ENCODE assay signal across 1 cellular context in the genomic region with DNA sequence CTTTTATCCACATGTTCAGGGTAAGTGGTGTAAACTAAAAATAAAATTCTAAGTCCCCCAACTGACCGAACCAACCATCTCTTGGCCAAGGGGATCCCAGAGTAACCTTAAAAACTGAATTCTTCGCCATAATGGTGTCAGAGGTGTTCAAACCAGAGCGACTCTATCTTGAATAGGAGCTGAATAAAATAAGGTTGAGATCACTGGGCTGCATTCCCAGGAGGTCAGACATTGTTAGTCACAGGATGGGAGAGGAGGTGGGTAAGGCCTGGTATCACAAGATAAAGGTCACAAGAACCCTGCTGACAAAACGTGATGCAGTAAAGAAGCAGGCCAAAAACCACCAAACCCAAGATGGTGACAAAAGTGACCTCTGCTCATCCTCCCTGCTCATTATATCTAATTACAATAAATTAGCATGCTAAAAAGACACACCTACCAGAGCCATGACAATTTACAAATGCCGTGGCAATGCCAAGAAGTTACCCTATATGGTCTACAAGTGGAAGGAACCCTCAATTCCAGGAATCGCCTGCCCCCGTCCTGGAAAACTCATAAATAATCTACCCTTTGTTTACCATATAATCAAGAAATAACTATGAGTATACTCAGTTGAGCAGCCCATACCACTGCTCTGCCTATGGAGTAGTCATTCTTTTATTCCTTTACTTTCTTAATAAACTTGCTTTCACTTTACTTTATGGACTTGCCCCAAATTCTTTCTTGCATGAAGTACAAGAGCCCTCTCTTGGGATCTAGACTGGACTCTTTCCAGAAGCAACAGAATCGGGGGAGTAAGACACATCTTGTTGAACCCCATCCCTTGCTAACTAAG.
TF ChIP-seq lines count a peak whose summit lies in the region.

No MANE protein-coding gene starts in this region.

TF ChIP-seq in K562, 482 proteins besides CTCF, POLR2A, EP300 and RAD21 (continued from another document and continues in another):
- TF ChIP-seq ZNF280A (IDR thresholded peaks at IDR 0.05; ENCODE audit: low read depth, partially characterized antibody) (no peak), HDAC3 (IDR thresholded peaks at IDR 0.05; ENCODE audit: borderline replicate concordance, partially characterized antibody) (peak; percentile 44), ZNF133 (CRISPR knock-in tag; IDR thresholded peaks at IDR 0.05) (no peak), ZNF79 (CRISPR knock-in tag; IDR thresholded peaks at IDR 0.05; ENCODE audit: low read depth) (peak; percentile 79; the same call in 1 of the 2 replicates), KDM1A (IDR thresholded peaks at IDR 0.05) (peak; percentile 42 to 48; a peak in 2 of 4 replicates), E2F3 (CRISPR knock-in tag; IDR thresholded peaks at IDR 0.05) (peak; percentile 84), CBFA2T2 (conservative IDR thresholded peaks at IDR 0.05) (peak; percentile 83), TSHZ1 (CRISPR knock-in tag; IDR thresholded peaks at IDR 0.05) (0 out of 2 replicates have a peak, but pooled peaks have one; percentile 41), TBL1XR1 (IDR thresholded peaks at IDR 0.05; ENCODE audit: low read length in 2 of 2) (peak in 1 of 2 experiments; percentile 68; a peak in 1 of 4 replicates), TFAP4 (CRISPR knock-in tag; IDR thresholded peaks at IDR 0.05; ENCODE audit: borderline replicate concordance) (no peak), HIVEP1 (CRISPR knock-in tag; IDR thresholded peaks at IDR 0.05) (peak; percentile 91), KLF1 (tag; IDR thresholded peaks at IDR 0.05) (no peak), RFX1 (IDR thresholded peaks at IDR 0.05) (no peak), TCF7L2 (IDR thresholded peaks at IDR 0.05; ENCODE audit: low read depth, low read length) (no peak), HMGN3 (IDR thresholded peaks at IDR 0.05; ENCODE audit: borderline replicate concordance, extremely low read depth, insufficient read length, low read depth, low read length) (no peak), HNRNPLL (IDR thresholded peaks at IDR 0.05; ENCODE audit: low read depth, low read length, poor library complexity, severe bottlenecking) (no peak), BCL6 (CRISPR knock-in tag; IDR thresholded peaks at IDR 0.05) (peak; percentile 88), ZNF239 (CRISPR knock-in tag; IDR thresholded peaks at IDR 0.05) (peak; percentile 75), MYBL2 (IDR thresholded peaks at IDR 0.05; ENCODE audit: low read depth) (no peak), MYBL2 (CRISPR knock-in tag; IDR thresholded peaks at IDR 0.05; ENCODE audit: borderline replicate concordance) (no peak), TEAD4 (IDR thresholded peaks at IDR 0.05; ENCODE audit: low read length) (peak; percentile 93), TEAD4 (CRISPR knock-in tag; IDR thresholded peaks at IDR 0.05; ENCODE audit: borderline replicate concordance) (no peak), HOMEZ (CRISPR knock-in tag; IDR thresholded peaks at IDR 0.05) (peak; percentile 64; the same call in 1 of the 2 replicates), MEIS2 (IDR thresholded peaks at IDR 0.05; ENCODE audit: partially characterized antibody) (no peak), ZEB2 (IDR thresholded peaks at IDR 0.05) (0 out of 2 replicates have a peak, but pooled peaks have one; percentile 40), CC2D1A (IDR thresholded peaks at IDR 0.05) (no peak; the same call in 1 of the 2 replicates), KAT2B (IDR thresholded peaks at IDR 0.05; ENCODE audit: low read depth, low read length) (no peak), ETV1 (tag; conservative IDR thresholded peaks at IDR 0.05; ENCODE audit: low read depth) (peak; percentile 72), IFI16 (CRISPR knock-in tag; IDR thresholded peaks at IDR 0.05) (0 out of 2 replicates have a peak, but pooled peaks have one; percentile 37), ADNP (tag; IDR thresholded peaks at IDR 0.05) (no peak), TAF7 (tag; IDR thresholded peaks at IDR 0.05) (peak; percentile 48), DMBX1 (CRISPR knock-in tag; IDR thresholded peaks at IDR 0.05; ENCODE audit: borderline replicate concordance) (peak; percentile 96), FOXM1 (IDR thresholded peaks at IDR 0.05; ENCODE audit: low read depth) (no peak), FOXM1 (CRISPR knock-in tag; IDR thresholded peaks at IDR 0.05; ENCODE audit: low read depth) (no peak), NR2C2 (CRISPR knock-in tag; IDR thresholded peaks at IDR 0.05) (no peak), NR2C2 (tag; IDR thresholded peaks at IDR 0.05) (peak; percentile 80), FOS (IDR thresholded peaks at IDR 0.05; ENCODE audit: extremely low read depth, insufficient read length) (no peak), ZFX (CRISPR knock-in tag; IDR thresholded peaks at IDR 0.05) (peak; percentile 54; the same call in 1 of the 2 replicates), ZNF253 (CRISPR knock-in tag; conservative IDR thresholded peaks at IDR 0.05) (peak; percentile 61; the same call in 1 of the 2 replicates), ZNF766 (CRISPR knock-in tag; conservative IDR thresholded peaks at IDR 0.05) (peak; percentile 89), BRD4 (IDR thresholded peaks at IDR 0.05) (no peak), WHSC1 (IDR thresholded peaks at IDR 0.05; ENCODE audit: low read length) (no peak), FOXP1 (CRISPR knock-in tag; IDR thresholded peaks at IDR 0.05) (no peak), DDX20 (tag; IDR thresholded peaks at IDR 0.05; ENCODE audit: low read depth) (peak; percentile 81), IRF2 (CRISPR knock-in tag; IDR thresholded peaks at IDR 0.05) (no peak), ZNF134 (CRISPR knock-in tag; conservative IDR thresholded peaks at IDR 0.05) (peak; percentile 71; the same call in 1 of the 2 replicates), ZNF41 (CRISPR knock-in tag; conservative IDR thresholded peaks at IDR 0.05) (peak; percentile 88), RFX7 (CRISPR knock-in tag; IDR thresholded peaks at IDR 0.05) (no peak), TEAD2 (tag; IDR thresholded peaks at IDR 0.05) (peak; percentile 48; the same call in 1 of the 2 replicates), ZBTB12 (CRISPR knock-in tag; IDR thresholded peaks at IDR 0.05) (peak; percentile 74), SIN3A (IDR thresholded peaks at IDR 0.05; ENCODE audit: borderline replicate concordance in 2 of 2, control insufficient read depth in 1 of 2, low read depth in 2 of 2, low read length in 2 of 2) (no peak), RUNX1 (IDR thresholded peaks at IDR 0.05; ENCODE audit: low read depth) (no peak), KLF6 (CRISPR knock-in tag; IDR thresholded peaks at IDR 0.05; ENCODE audit: borderline replicate concordance) (peak; percentile 91), USF2 (CRISPR knock-in tag; IDR thresholded peaks at IDR 0.05) (no peak), SRF (CRISPR knock-in tag; IDR thresholded peaks at IDR 0.05) (peak in 1 of 2 experiments; percentile 96; a peak in 2 of 4 replicates)
- TF ChIP-seq, protein P1, sequence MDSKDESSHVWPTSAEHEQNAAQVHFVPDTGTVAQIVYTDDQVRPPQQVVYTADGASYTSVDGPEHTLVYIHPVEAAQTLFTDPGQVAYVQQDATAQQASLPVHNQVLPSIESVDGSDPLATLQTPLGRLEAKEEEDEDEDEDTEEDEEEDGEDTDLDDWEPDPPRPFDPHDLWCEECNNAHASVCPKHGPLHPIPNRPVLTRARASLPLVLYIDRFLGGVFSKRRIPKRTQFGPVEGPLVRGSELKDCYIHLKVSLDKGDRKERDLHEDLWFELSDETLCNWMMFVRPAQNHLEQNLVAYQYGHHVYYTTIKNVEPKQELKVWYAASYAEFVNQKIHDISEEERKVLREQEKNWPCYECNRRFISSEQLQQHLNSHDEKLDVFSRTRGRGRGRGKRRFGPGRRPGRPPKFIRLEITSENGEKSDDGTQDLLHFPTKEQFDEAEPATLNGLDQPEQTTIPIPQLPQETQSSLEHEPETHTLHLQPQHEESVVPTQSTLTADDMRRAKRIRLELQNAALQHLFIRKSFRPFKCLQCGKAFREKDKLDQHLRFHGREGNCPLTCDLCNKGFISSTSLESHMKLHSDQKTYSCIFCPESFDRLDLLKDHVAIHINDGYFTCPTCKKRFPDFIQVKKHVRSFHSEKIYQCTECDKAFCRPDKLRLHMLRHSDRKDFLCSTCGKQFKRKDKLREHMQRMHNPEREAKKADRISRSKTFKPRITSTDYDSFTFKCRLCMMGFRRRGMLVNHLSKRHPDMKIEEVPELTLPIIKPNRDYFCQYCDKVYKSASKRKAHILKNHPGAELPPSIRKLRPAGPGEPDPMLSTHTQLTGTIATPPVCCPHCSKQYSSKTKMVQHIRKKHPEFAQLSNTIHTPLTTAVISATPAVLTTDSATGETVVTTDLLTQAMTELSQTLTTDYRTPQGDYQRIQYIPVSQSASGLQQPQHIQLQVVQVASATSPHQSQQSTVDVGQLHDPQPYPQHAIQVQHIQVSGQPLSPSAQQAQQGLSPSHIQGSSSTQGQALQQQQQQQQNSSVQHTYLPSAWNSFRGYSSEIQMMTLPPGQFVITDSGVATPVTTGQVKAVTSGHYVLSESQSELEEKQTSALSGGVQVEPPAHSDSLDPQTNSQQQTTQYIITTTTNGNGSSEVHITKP (IDR thresholded peaks at IDR 0.05; ENCODE audit: partially characterized antibody), result peak; percentile 69
